ENCODE assay signal across 23 cellular contexts in the genomic region with DNA sequence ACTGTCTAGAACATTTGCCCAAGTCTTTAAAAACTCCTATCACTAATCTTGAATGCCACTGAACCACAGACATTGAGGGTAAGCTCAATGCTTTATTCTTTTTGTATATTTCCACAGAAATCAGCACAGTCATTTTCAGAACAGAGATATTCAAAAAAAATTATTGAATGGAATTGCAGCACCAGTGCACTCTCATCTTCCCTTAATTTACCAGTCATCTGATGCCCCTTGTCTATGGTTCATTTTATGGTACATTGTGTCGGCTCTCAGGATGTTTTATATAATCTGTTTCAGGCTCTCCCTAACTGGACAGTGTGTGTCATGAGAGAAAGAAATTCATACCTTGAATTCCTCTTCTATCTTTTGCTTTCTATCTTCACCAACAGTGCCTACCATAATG.
A peak's percentile ranks its signal among the peaks of the same experiment; 100 is the strongest.
DNase-seq lines count a peak whose midpoint lies in the region; ATAC-seq and TF ChIP-seq lines count a peak whose summit lies in the region.
"Had no signal": no experiment of that assay in that cellular context is flagged by ENCODE, and none has a peak within 500 bp of the region (broad histone marks: within the 10 kb centered on the region; RNA-seq: fewer than 3 reads in every experiment).

No MANE protein-coding gene starts in this region.

- no peaks in the 10 kb centered on the region for H3K27me3 ChIP-seq in foreskin keratinocyte
- H3K27me3 ChIP-seq: BE2C, BLaER1 had no signal

- CTCF ChIA-PET in activated B cell treated with CpG ODN at 0.5 μM for 24 hours (lab: Charles Lee), result no interaction called here

- DNase-seq in activated B cell treated with CpG ODN at 0.5 μM for 24 hours (no peak), foreskin keratinocyte (no peak)
- no peak for DNase-seq in stimulated activated CD4-positive, alpha-beta T cell treated with anti-CD3 and anti-CD28 coated beads, Interleukin-2, amount 100 ng/mL, for 48 hours
- DNase-seq: 8988T; ACHN; BE2C; C1 segment of cervical spinal cord; CD4-positive, alpha-beta memory T cell; CD4-positive, CD25-positive, alpha-beta regulatory T cell; CD8-positive, alpha-beta memory T cell; COR-L47; DMS 273 treated with DMSO at 0.1 percent for 48 hours; DMS153; DMS53; DMS79; DND-41; EL; GDM1 had no signal

- intact Hi-C loops in activated B cell treated with CpG ODN at 0.5 μM for 24 hours (cut with micrococcal nuclease), result loop anchor here (5.0 kb wide), 1 partner anchor 411 kb away; no protein-coding TSS in a partner anchor

- H3K4me1 Mint-ChIP-seq in activated B cell treated with CpG ODN at 0.5 μM for 24 hours, result peaks cover 34% of the 10 kb centered on the region
- peaks cover 71% of the 10 kb centered on the region for H3K4me1 Mint-ChIP-seq in stimulated activated memory B cell treated with anti-CD40 and anti-IgM and Interleukin-4, amounts not matched to agents 10 μg/mL and 1 μg/mL and 100 μg/mL, for 72 hours

- peaks cover 2% of the 10 kb centered on the region for H3K9me3 Mint-ChIP-seq in activated B cell treated with CpG ODN at 0.5 μM for 24 hours
- H3K9me3 Mint-ChIP-seq in stimulated activated memory B cell treated with anti-CD40 and anti-IgM and Interleukin-4, amounts not matched to agents 10 μg/mL and 1 μg/mL and 100 μg/mL, for 72 hours, result peaks cover 14% of the 10 kb centered on the region
- H3K9me3 Mint-ChIP-seq: CD4-positive, alpha-beta memory T cell; CD8-positive, alpha-beta memory T cell had no signal

- H3K27ac ChIP-seq in foreskin keratinocyte, result no peak overlapping the region
- H3K27ac ChIP-seq: BLaER1 had no signal

- no peak overlapping the region for H3K4me3 Mint-ChIP-seq in activated B cell treated with CpG ODN at 0.5 μM for 24 hours
- H3K4me3 Mint-ChIP-seq in stimulated activated memory B cell treated with anti-CD40 and anti-IgM and Interleukin-4, amounts not matched to agents 10 μg/mL and 1 μg/mL and 100 μg/mL, for 72 hours, result peak overlapping the region; percentile 6
- H3K4me3 Mint-ChIP-seq: CD14-positive monocyte; CD4-positive, alpha-beta memory T cell; CD4-positive, CD25-positive, alpha-beta regulatory T cell; CD8-positive, alpha-beta memory T cell had no signal

- H3K27ac Mint-ChIP-seq in activated B cell treated with CpG ODN at 0.5 μM for 24 hours, result peak overlapping the region; percentile 10
- peak overlapping the region; percentile 86 for H3K27ac Mint-ChIP-seq in stimulated activated memory B cell treated with anti-CD40 and anti-IgM and Interleukin-4, amounts not matched to agents 10 μg/mL and 1 μg/mL and 100 μg/mL, for 72 hours
- H3K27ac Mint-ChIP-seq: CD4-positive, alpha-beta memory T cell; CD4-positive, CD25-positive, alpha-beta regulatory T cell; CD8-positive, alpha-beta memory T cell had no signal

- H3K27me3 Mint-ChIP-seq in activated B cell treated with CpG ODN at 0.5 μM for 24 hours, result no peaks in the 10 kb centered on the region
- no peaks in the 10 kb centered on the region for H3K27me3 Mint-ChIP-seq in stimulated activated memory B cell treated with anti-CD40 and anti-IgM and Interleukin-4, amounts not matched to agents 10 μg/mL and 1 μg/mL and 100 μg/mL, for 72 hours

- TF ChIP-seq CTCF in activated B cell treated with CpG ODN at 0.5 μM for 24 hours (IDR thresholded peaks at IDR 0.05), result no peak
- no peak for TF ChIP-seq CTCF in foreskin keratinocyte (conservative IDR thresholded peaks at IDR 0.05)

- ATAC-seq in activated B cell treated with CpG ODN at 0.5 μM for 24 hours (ENCODE audit: low read depth), result no peak
- ATAC-seq in stimulated activated memory B cell treated with anti-CD40 and anti-IgM and Interleukin-4, amounts not matched to agents 10 μg/mL and 1 μg/mL and 100 μg/mL, for 72 hours, result peak; percentile 48
- ATAC-seq in foreskin keratinocyte, result no peak
- ATAC-seq in HG02610 (IDR thresholded peaks at IDR 0.05; ENCODE audit: unreplicated experiment), result no peak
- ATAC-seq: GM12878 had no signal

- no peaks in the 10 kb centered on the region for H3K36me3 Mint-ChIP-seq in activated B cell treated with CpG ODN at 0.5 μM for 24 hours (ENCODE audit: low read depth)
- peaks cover 6% of the 10 kb centered on the region for H3K36me3 Mint-ChIP-seq in stimulated activated memory B cell treated with anti-CD40 and anti-IgM and Interleukin-4, amounts not matched to agents 10 μg/mL and 1 μg/mL and 100 μg/mL, for 72 hours
- H3K36me3 Mint-ChIP-seq: CD14-positive monocyte; CD4-positive, alpha-beta memory T cell; CD4-positive, CD25-positive, alpha-beta regulatory T cell; CD8-positive, alpha-beta memory T cell had no signal

- POLR2A ChIA-PET in activated B cell treated with CpG ODN at 0.5 μM for 24 hours (lab: Charles Lee), result no interaction called here

- H3K4me1 ChIP-seq in foreskin keratinocyte, result no peaks in the 10 kb centered on the region
